ENCODE assay signal across 8 cellular contexts in the genomic region with DNA sequence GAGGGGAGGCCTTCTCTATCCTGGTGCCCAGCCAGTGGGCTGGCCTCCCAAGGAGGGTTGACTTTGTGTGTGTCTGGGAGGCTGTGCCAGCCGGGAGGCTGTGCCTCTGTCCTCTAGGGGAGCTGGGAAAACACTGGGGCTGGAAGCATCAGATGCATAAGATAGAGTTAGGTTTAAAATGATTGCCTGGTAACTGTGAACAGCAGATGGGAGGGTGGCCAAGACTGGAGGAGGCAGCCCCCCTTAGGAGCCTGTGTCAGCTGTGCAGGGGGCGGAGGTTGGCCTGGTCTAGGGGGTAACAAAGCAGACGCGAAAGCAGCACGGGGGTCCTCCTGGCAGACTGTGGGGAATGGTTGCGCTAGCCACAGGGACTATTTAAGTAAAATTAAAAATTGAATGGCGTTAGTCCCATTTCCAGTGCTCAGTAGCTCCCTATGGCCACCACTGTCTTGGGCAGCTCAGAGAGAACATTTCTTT. TPM values are rescaled to one million over a fixed set of nuclear protein-coding genes. Genes with fewer than 3 reads are reported as not detected.
DNase-seq lines count a peak whose midpoint lies in the region; ATAC-seq and TF ChIP-seq lines count a peak whose summit lies in the region.

No MANE protein-coding gene starts in this region.

- H3K4me3 Mint-ChIP-seq in endodermal cell, result peak overlapping the region; percentile 71
- peak overlapping the region; percentile 91 for H3K4me3 Mint-ChIP-seq in neural progenitor cell

- 74 to 80% methylated on average over 6 to 7 of the region's 7 CpGs for WGBS in endodermal cell (ENCODE audit: insufficient coverage in 1 of 2, insufficient read length in 1 of 2), 2 experiments

- H3K4me3 ChIP-seq in GM12875 (ENCODE audit: low read depth, low read length) (peak overlapping the region; percentile 69), OCI-LY3 (ENCODE audit: low read length) (peak overlapping the region; percentile 99), endodermal cell (ENCODE audit: low read length) (peak overlapping the region; percentile 85), neural progenitor cell (peak overlapping the region; percentile 100)

- H3K9me3 ChIP-seq in OCI-LY3 (ENCODE audit: insufficient read depth, low read length) (no peaks in the 10 kb centered on the region), endodermal cell (ENCODE audit: control insufficient read depth, low read length) (peaks cover 20% of the 10 kb centered on the region), neural progenitor cell (ENCODE audit: low read depth) (no peaks in the 10 kb centered on the region)

- peak overlapping the region; percentile 28; the same call in 1 of the 2 replicates for H3K27ac ChIP-seq in OCI-LY3 (ENCODE audit: low read length)
- H3K27ac ChIP-seq in endodermal cell (ENCODE audit: low read depth, low read length), result no peak overlapping the region
- H3K27ac ChIP-seq in neural progenitor cell, result no peak overlapping the region

- H3K9ac ChIP-seq in OCI-LY3 (ENCODE audit: low read length), result peak overlapping the region; percentile 81
- H3K9ac ChIP-seq in endodermal cell (ENCODE audit: extremely low read depth, low read length, poor library complexity, severe bottlenecking), result peak overlapping the region; percentile 67
- peak overlapping the region; percentile 6 for H3K9ac ChIP-seq in neural progenitor cell

- TF ChIP-seq CTCF in GM12875 (IDR thresholded peaks at IDR 0.05; ENCODE audit: borderline replicate concordance, insufficient read depth, low read depth, low read length), result no peak
- no peak for TF ChIP-seq CTCF in OCI-LY3 (IDR thresholded peaks at IDR 0.05; ENCODE audit: low read depth, low read length)
- no peak for TF ChIP-seq CTCF in endodermal cell (conservative IDR thresholded peaks at IDR 0.05)
- TF ChIP-seq CTCF in neural progenitor cell (IDR thresholded peaks at IDR 0.05), result no peak

- H3K9me3 Mint-ChIP-seq in endodermal cell (peaks cover 16% of the 10 kb centered on the region), neural progenitor cell (peaks cover 12% of the 10 kb centered on the region)

- no peak for ATAC-seq in GM21360 (IDR thresholded peaks at IDR 0.05; ENCODE audit: unreplicated experiment)
- no peak for ATAC-seq in GM19455 (IDR thresholded peaks at IDR 0.05; ENCODE audit: unreplicated experiment)
- no peak for ATAC-seq in activated CD4-positive, CD25-positive, alpha-beta regulatory T cell treated with anti-CD3 and anti-CD28 coated beads, Interleukin-2, amount 50 U/mL, for 24 hours

- no peak overlapping the region for H2AFZ ChIP-seq in OCI-LY3 (ENCODE audit: low read depth, low read length)
- H2AFZ ChIP-seq in neural progenitor cell (replicated peaks), result no peak overlapping the region

- H3K4me1 Mint-ChIP-seq in endodermal cell, result peaks cover 5% of the 10 kb centered on the region
- H3K4me1 Mint-ChIP-seq in neural progenitor cell, result peaks cover 7% of the 10 kb centered on the region

- peaks cover 8% of the 10 kb centered on the region; the same call in 1 of the 2 replicates for H4K20me1 ChIP-seq in OCI-LY3 (ENCODE audit: insufficient read depth, low read length)
- peaks cover 14% of the 10 kb centered on the region for H4K20me1 ChIP-seq in neural progenitor cell (ENCODE audit: low read depth)

- peaks cover 7% of the 10 kb centered on the region for H3F3A ChIP-seq in neural progenitor cell (ENCODE audit: low read depth)

- DNase-seq in endodermal cell (no peak), neural progenitor cell (ENCODE audit: low spot score) (no peak), LoVo (ENCODE audit: low spot score) (no peak)

- no peaks in the 10 kb centered on the region for H3K27me3 ChIP-seq in OCI-LY3 (ENCODE audit: low read depth, low read length)
- H3K27me3 ChIP-seq in endodermal cell (ENCODE audit: control insufficient read depth, insufficient read depth, low read length, poor library complexity, severe bottlenecking), result no peaks in the 10 kb centered on the region
- no peaks in the 10 kb centered on the region for H3K27me3 ChIP-seq in neural progenitor cell

- H3K79me2 ChIP-seq in OCI-LY3 (ENCODE audit: low read length) (peaks cover 26% of the 10 kb centered on the region), neural progenitor cell (ENCODE audit: low read depth) (peaks cover 39% of the 10 kb centered on the region)

- H3K4me2 ChIP-seq in OCI-LY3 (ENCODE audit: low read length) (peak overlapping the region; percentile 99), neural progenitor cell (peak overlapping the region; percentile 87)

- H3K27ac Mint-ChIP-seq in endodermal cell (peak overlapping the region; percentile 85), neural progenitor cell (peak overlapping the region; percentile 34)

- H3K36me3 Mint-ChIP-seq in endodermal cell (ENCODE audit: low read depth) (peaks cover 47% of the 10 kb centered on the region), neural progenitor cell (peaks cover 30% of the 10 kb centered on the region)

- H3K4me1 ChIP-seq in OCI-LY3 (ENCODE audit: low read length), result peaks cover 20% of the 10 kb centered on the region
- H3K4me1 ChIP-seq in endodermal cell (ENCODE audit: control insufficient read depth, insufficient read depth, low read length), result no peaks in the 10 kb centered on the region
- peaks cover 8% of the 10 kb centered on the region for H3K4me1 ChIP-seq in neural progenitor cell

- H3K36me3 ChIP-seq in OCI-LY3 (replicated peaks; ENCODE audit: low read depth, low read length), result peaks cover 17% of the 10 kb centered on the region
- peaks cover 40% of the 10 kb centered on the region for H3K36me3 ChIP-seq in endodermal cell (ENCODE audit: control insufficient read depth, insufficient read depth, low read length)
- H3K36me3 ChIP-seq in neural progenitor cell, result peaks cover 20% of the 10 kb centered on the region

- H3K27me3 Mint-ChIP-seq in endodermal cell (ENCODE audit: insufficient read depth) (no peaks in the 10 kb centered on the region), neural progenitor cell (ENCODE audit: insufficient read depth, low read depth) (peaks cover 10% of the 10 kb centered on the region)

RNA-seq across cellular contexts. Expression of gene ING5, which starts 1.3 kb away (rescaled TPM):
- 10 to 100 TPM; 44.9 to 53.1 TPM for total RNA-seq in endodermal cell
- 33.1 TPM for polyA plus RNA-seq in endodermal cell (2013, experiment 1 of 2)
- 33.4 TPM for polyA plus RNA-seq in endodermal cell (2013, experiment 2 of 2)
- total RNA-seq in neural progenitor cell (ENCODE audit: low replicate concordance), result 38.2 and 49.0 TPM in 2 replicates

RNA-seq across cellular contexts. Expression of gene DTYMK, which starts 16.6 kb away (rescaled TPM):
- total RNA-seq in endodermal cell (10 to 100 TPM; 60.9 to 62.4 TPM), neural progenitor cell (ENCODE audit: low replicate concordance) (43.4 and 59.9 TPM in 2 replicates)
- polyA plus RNA-seq in endodermal cell (2013, experiment 1 of 2), result 66.3 TPM
- 64.8 TPM for polyA plus RNA-seq in endodermal cell (2013, experiment 2 of 2)

RNA-seq across cellular contexts. Expression of gene D2HGDH, which starts 31.3 kb away (rescaled TPM):
- total RNA-seq in endodermal cell (10 to 100 TPM; 25.1 to 34.8 TPM), neural progenitor cell (ENCODE audit: low replicate concordance) (3.5 and 15.4 TPM in 2 replicates)
- 21.2 TPM for polyA plus RNA-seq in endodermal cell (2013, experiment 1 of 2)
- 19.8 TPM for polyA plus RNA-seq in endodermal cell (2013, experiment 2 of 2)

Comparison
In these comparisons a context has a peak if more than half of its experiments do, and no peak if none do; other contexts are left out.
1. H3K9ac ChIP-seq: peak in every context shown above with its lines; median percentile 81 in OCI-LY3; 67 in endodermal cell; 6 in neural progenitor cell.